8 cellular contexts compared by ENCODE assay signal in genomic region chr1:147470079-147470478, GRCh38.
"Had no signal": no experiment of that assay in that cellular context is flagged by ENCODE, and none has a peak within 500 bp of the region (broad histone marks: within the 10 kb centered on the region; RNA-seq: fewer than 3 reads in every experiment).

No MANE protein-coding gene starts in this region.

- FAIRE-seq: HTR-8/SVneo, K562 had no signal

- H3K4me1 ChIP-seq: HAP-1 had no signal

- H3K9me3 ChIP-seq: HAP-1 had no signal

- H3K4me3 ChIP-seq: GM23248, HAP-1, K562 had no signal

- DNase-seq: GM23248, GOT3, H7, IMR-90 had no signal

- H3K36me3 ChIP-seq: HAP-1 had no signal

- ATAC-seq: HCT116, K562 had no signal
